ENCODE assay signal across 8 cellular contexts in the genomic region with DNA sequence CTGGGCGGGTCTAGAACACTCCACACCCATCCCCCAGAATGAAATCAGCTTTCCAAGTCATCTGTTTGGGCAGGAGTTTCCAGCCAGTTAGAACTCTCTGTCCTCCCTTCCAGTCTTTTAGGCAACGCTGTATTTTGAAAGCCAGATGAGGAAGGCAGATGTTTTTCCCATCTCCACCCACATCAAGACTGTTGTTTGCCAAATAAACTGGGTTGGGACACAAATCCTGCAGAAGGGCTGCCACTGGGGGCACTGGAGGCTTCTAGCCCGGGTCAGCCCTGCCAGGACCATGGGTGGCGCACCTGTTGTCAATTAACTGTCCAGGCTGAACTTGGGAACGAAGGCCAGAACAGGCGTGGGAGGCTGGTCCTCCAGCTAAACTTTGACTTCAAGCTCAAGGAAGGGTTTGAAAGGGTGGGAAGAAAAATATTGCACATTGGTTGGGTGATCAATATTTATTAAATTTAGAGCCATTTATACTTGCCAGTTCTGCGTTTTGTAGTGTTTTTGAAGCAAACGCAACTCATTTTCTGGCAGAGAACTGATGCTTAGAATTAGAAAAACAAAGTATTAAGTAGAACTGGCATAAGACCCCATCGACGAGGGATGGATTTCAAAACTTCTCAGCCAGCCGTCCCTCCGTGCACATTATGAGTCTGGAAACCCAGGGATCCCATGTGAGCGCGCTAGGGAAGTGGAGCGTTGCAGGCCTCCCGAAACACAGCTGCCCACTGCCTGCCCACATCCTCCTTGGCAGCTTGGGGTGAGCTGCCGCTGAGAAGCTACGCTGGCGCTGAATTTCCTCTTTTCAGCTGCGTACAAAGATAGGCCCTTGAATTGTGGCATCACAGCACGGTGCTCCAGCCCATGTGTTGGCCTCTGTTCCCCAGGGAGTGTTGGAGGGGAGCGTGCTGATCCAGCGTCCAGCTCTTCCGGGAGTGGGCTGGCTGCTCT.
A peak's percentile ranks its signal among the peaks of the same experiment; 100 is the strongest.
DNase-seq lines count a peak whose midpoint lies in the region; ATAC-seq and TF ChIP-seq lines count a peak whose summit lies in the region.

No MANE protein-coding gene starts in this region.

- no peak; the same call in 1 of the 2 replicates for ATAC-seq in HCT116
- ATAC-seq in CD4-positive, alpha-beta T cell (ENCODE audit: poor library complexity) = no peak

- H3K4me3 Mint-ChIP-seq in CD4-positive, alpha-beta T cell = no peak overlapping the region

- H3K9me3 Mint-ChIP-seq in CD4-positive, alpha-beta T cell = no peaks in the 10 kb centered on the region

- TF ChIP-seq POLR2A in HCT116 (IDR thresholded peaks at IDR 0.05; ENCODE audit: borderline replicate concordance, extremely low read depth, insufficient read depth, insufficient read length) = no peak

- TF ChIP-seq RAD21 in HCT116 (IDR thresholded peaks at IDR 0.05; ENCODE audit: low read depth) = no peak; the same call in 1 of the 2 replicates

- POLR2A ChIA-PET in HCT116 (lab: Charles Lee) = no interaction called here
- POLR2A ChIA-PET in CD4-positive, alpha-beta T cell (lab: Charles Lee) = no interaction called here

- no peaks in the 10 kb centered on the region for H3K36me3 Mint-ChIP-seq in CD4-positive, alpha-beta T cell (ENCODE audit: low read depth)

- H4K20me1 ChIP-seq in HCT116 (ENCODE audit: insufficient read depth) = no peaks in the 10 kb centered on the region

- no peak overlapping the region for H3K27ac Mint-ChIP-seq in CD4-positive, alpha-beta T cell

- H3K27me3 Mint-ChIP-seq in CD4-positive, alpha-beta T cell = no peaks in the 10 kb centered on the region

- CTCF ChIA-PET in HCT116 (lab: Charles Lee) = no interaction called here
- CTCF ChIA-PET in CD4-positive, alpha-beta T cell (lab: Charles Lee) = no interaction called here

- H3K9me3 ChIP-seq in HCT116 (ENCODE audit: control insufficient read depth in 1 of 2, insufficient read depth in 1 of 2, low read depth in 1 of 2, low read length in 2 of 2) = no peaks in the 10 kb centered on the region
- H3K9me3 ChIP-seq in CD4-positive, alpha-beta T cell (ENCODE audit: control insufficient read depth, low read length) = no peaks in the 10 kb centered on the region

- RAD21 ChIA-PET in HCT116 (lab: Charles Lee; ENCODE audit: low non-redundant PET in 1 of 2, low total read pairs in 2 of 2, uncharacterized antibody in 2 of 2, unreplicated experiment in 2 of 2) = no interaction called here

- intact Hi-C loops in HCT116 (cut with micrococcal nuclease) = no loop called here
- intact Hi-C loops in CD4-positive, alpha-beta T cell (cut with DNase I, micrococcal nuclease) = no loop called here

- TF ChIP-seq CTCF in HCT116 (IDR thresholded peaks at IDR 0.05 in 2 of 3, conservative IDR thresholded peaks at IDR 0.05 in 1 of 3; ENCODE audit: borderline replicate concordance in 1 of 3, insufficient read depth in 1 of 3, low read depth in 2 of 3, low read length in 2 of 3) = peak in 2 of 3 experiments; percentile 17 to 29; a peak in 1 of 6 replicates
- no peak for TF ChIP-seq CTCF in fibroblast of villous mesenchyme (IDR thresholded peaks at IDR 0.05; ENCODE audit: insufficient read depth, low read depth, low read length)
- TF ChIP-seq CTCF in CD4-positive, alpha-beta T cell (IDR thresholded peaks at IDR 0.05) = no peak

- no peaks in the 10 kb centered on the region for H3K4me1 ChIP-seq in HCT116 (ENCODE audit: control insufficient read depth in 1 of 2, insufficient read depth in 2 of 2, low read length in 2 of 2)

- DNase-seq in GM04504 (ENCODE audit: low read depth) (peak; percentile 21), HCT116 (ENCODE audit: low read depth, low spot score) (no peak), RPMI8226 (peak; percentile 56), fibroblast of villous mesenchyme (ENCODE audit: low read depth) (peak; percentile 24), skeletal muscle cell (ENCODE audit: low read depth) (peak; percentile 17), T-helper 9 cell (no peak)
- no peak for DNase-seq in stimulated activated naive CD4-positive, alpha-beta T cell (lab: John Stamatoyannopoulos, UW)
- no peak for DNase-seq in CD4-positive, alpha-beta T cell

- no peak overlapping the region for H3K4me2 ChIP-seq in HCT116 (ENCODE audit: low read length)

- no TSS peak for BruUV-seq in HCT116 (replicated peaks; lab: Mats Ljungman, UMichigan)

- no peaks in the 10 kb centered on the region for H3K27me3 ChIP-seq in HCT116 (ENCODE audit: insufficient read depth, low read length)
- H3K27me3 ChIP-seq in CD4-positive, alpha-beta T cell (ENCODE audit: control insufficient read depth, insufficient read depth, low read length) = no peaks in the 10 kb centered on the region

- H3K27ac ChIP-seq in HCT116 (ENCODE audit: low read depth, low read length) = no peak overlapping the region
- no peak overlapping the region for H3K27ac ChIP-seq in CD4-positive, alpha-beta T cell (ENCODE audit: low read depth, low read length)

- no peak overlapping the region for H3K9ac ChIP-seq in HCT116 (ENCODE audit: low read length)

- no peaks in the 10 kb centered on the region for H3K9me2 ChIP-seq in HCT116 (ENCODE audit: insufficient read depth)

- H3K4me1 Mint-ChIP-seq in CD4-positive, alpha-beta T cell (ENCODE audit: low read depth) = no peaks in the 10 kb centered on the region

- H2AFZ ChIP-seq in HCT116 (ENCODE audit: low read depth, low read length, poor library complexity, severe bottlenecking) = no peak overlapping the region

- H3K36me3 ChIP-seq in HCT116 (ENCODE audit: control insufficient read depth in 1 of 2, insufficient read depth in 2 of 2, low read length in 2 of 2) = no peaks in the 10 kb centered on the region

- H3K79me2 ChIP-seq in HCT116 (ENCODE audit: insufficient read depth, low read length) = no peaks in the 10 kb centered on the region

- H3K4me3 ChIP-seq in HCT116 (replicated peaks in 1 of 2; ENCODE audit: low read depth in 1 of 2, low read length in 2 of 2) = no peak overlapping the region
- no peak overlapping the region for H3K4me3 ChIP-seq in fibroblast of villous mesenchyme (ENCODE audit: low read depth, low read length)
- no peak overlapping the region for H3K4me3 ChIP-seq in skeletal muscle cell (ENCODE audit: low read depth, low read length)

TF ChIP-seq in HCT116, 20 proteins besides CTCF, POLR2A, EP300 and RAD21:
- TF ChIP-seq, protein P1, sequence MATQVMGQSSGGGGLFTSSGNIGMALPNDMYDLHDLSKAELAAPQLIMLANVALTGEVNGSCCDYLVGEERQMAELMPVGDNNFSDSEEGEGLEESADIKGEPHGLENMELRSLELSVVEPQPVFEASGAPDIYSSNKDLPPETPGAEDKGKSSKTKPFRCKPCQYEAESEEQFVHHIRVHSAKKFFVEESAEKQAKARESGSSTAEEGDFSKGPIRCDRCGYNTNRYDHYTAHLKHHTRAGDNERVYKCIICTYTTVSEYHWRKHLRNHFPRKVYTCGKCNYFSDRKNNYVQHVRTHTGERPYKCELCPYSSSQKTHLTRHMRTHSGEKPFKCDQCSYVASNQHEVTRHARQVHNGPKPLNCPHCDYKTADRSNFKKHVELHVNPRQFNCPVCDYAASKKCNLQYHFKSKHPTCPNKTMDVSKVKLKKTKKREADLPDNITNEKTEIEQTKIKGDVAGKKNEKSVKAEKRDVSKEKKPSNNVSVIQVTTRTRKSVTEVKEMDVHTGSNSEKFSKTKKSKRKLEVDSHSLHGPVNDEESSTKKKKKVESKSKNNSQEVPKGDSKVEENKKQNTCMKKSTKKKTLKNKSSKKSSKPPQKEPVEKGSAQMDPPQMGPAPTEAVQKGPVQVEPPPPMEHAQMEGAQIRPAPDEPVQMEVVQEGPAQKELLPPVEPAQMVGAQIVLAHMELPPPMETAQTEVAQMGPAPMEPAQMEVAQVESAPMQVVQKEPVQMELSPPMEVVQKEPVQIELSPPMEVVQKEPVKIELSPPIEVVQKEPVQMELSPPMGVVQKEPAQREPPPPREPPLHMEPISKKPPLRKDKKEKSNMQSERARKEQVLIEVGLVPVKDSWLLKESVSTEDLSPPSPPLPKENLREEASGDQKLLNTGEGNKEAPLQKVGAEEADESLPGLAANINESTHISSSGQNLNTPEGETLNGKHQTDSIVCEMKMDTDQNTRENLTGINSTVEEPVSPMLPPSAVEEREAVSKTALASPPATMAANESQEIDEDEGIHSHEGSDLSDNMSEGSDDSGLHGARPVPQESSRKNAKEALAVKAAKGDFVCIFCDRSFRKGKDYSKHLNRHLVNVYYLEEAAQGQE (IDR thresholded peaks at IDR 0.05; ENCODE audit: low read depth) = no peak
- TF ChIP-seq SP1 (IDR thresholded peaks at IDR 0.05; ENCODE audit: low read depth) = no peak
- TF ChIP-seq JUND (IDR thresholded peaks at IDR 0.05) = no peak
- TF ChIP-seq ELF1 (IDR thresholded peaks at IDR 0.05; ENCODE audit: borderline replicate concordance, low read depth) = no peak
- TF ChIP-seq FOSL1 (IDR thresholded peaks at IDR 0.05; ENCODE audit: low read depth) = no peak
- no peak for TF ChIP-seq POLR2AphosphoS5 (IDR thresholded peaks at IDR 0.05; ENCODE audit: low read depth, low read length)
- TF ChIP-seq, protein P2, sequence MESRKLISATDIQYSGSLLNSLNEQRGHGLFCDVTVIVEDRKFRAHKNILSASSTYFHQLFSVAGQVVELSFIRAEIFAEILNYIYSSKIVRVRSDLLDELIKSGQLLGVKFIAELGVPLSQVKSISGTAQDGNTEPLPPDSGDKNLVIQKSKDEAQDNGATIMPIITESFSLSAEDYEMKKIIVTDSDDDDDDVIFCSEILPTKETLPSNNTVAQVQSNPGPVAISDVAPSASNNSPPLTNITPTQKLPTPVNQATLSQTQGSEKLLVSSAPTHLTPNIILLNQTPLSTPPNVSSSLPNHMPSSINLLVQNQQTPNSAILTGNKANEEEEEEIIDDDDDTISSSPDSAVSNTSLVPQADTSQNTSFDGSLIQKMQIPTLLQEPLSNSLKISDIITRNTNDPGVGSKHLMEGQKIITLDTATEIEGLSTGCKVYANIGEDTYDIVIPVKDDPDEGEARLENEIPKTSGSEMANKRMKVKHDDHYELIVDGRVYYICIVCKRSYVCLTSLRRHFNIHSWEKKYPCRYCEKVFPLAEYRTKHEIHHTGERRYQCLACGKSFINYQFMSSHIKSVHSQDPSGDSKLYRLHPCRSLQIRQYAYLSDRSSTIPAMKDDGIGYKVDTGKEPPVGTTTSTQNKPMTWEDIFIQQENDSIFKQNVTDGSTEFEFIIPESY (IDR thresholded peaks at IDR 0.05; ENCODE audit: extremely low read depth, insufficient replicate concordance, low read length) = no peak
- no peak for TF ChIP-seq ZFX (IDR thresholded peaks at IDR 0.05)
- TF ChIP-seq SRF (IDR thresholded peaks at IDR 0.05; ENCODE audit: low read depth) = no peak
- no peak for TF ChIP-seq CEBPB (IDR thresholded peaks at IDR 0.05; ENCODE audit: low read depth)

Comparison
In these comparisons a context has a peak if more than half of its experiments do, and no peak if none do; other contexts are left out.
1. DNase-seq: peak in GM04504 (single experiment), RPMI8226 (single experiment), fibroblast of villous mesenchyme (single experiment) and skeletal muscle cell (single experiment); none in HCT116 (single experiment), stimulated activated naive CD4-positive, alpha-beta T cell (0 of 6), T-helper 9 cell (single experiment) and CD4-positive, alpha-beta T cell (0 of 10).
2. CTCF ChIP-seq: peak in HCT116 (2 of 3); none in fibroblast of villous mesenchyme (single experiment) and CD4-positive, alpha-beta T cell (single experiment).